9 cellular contexts compared by ENCODE assay signal in genomic region chr7:6015917-6016652, GRCh38. TPM values are rescaled to one million over a fixed set of nuclear protein-coding genes. Genes with fewer than 3 reads are reported as not detected.
DNase-seq lines count a peak whose midpoint lies in the region; TF ChIP-seq lines count a peak whose summit lies in the region.
"Had no signal": no experiment of that assay in that cellular context is flagged by ENCODE, and none has a peak within 500 bp of the region (broad histone marks: within the 10 kb centered on the region; RNA-seq: fewer than 3 reads in every experiment).

No MANE protein-coding gene starts in this region.

- no peaks in the 10 kb centered on the region for H3K9me3 ChIP-seq in MG63

- 61% methylated on average over 8 of the region's 8 CpGs for WGBS in lower leg skin, 2 donors

- H3K4me3 ChIP-seq in MG63 = no peak overlapping the region
- no peak overlapping the region for H3K4me3 ChIP-seq in lower leg skin (ENCODE audit: low read depth, poor library complexity, severe bottlenecking)
- H3K4me3 ChIP-seq in H7 (ENCODE audit: insufficient read depth, low read depth, low read length) = no peak overlapping the region

- TF ChIP-seq CTCF in lower leg skin (IDR thresholded peaks at IDR 0.05) = no peak

- intact Hi-C loops in lower leg skin (cut with DNase I; ENCODE audit: low total_unique reads) = no loop called here

- H3K27me3 ChIP-seq in MG63 (no peaks in the 10 kb centered on the region), H7 (ENCODE audit: control insufficient read depth, insufficient read depth, low read length) (no peaks in the 10 kb centered on the region)

- DNase-seq in DMS 273 treated with DMSO at 0.1 percent for 48 hours (lab: John Stamatoyannopoulos, UW) (peak; percentile 74), MG63 (peak; percentile 86), amniotic stem cell (lab: John Stamatoyannopoulos, UW) (peak; percentile 84), lower leg skin (ENCODE audit: low spot score in 2 of 2) (peak; percentile 68 to 90), NCI-H524 (lab: John Stamatoyannopoulos, UW) (no peak), dermis blood vessel endothelial cell (no peak), H7 (no peak), SW 1271 (lab: John Stamatoyannopoulos, UW) (no peak)

- TF ChIP-seq POLR2A in lower leg skin (IDR thresholded peaks at IDR 0.05) = no peak

- H3K36me3 ChIP-seq in MG63 (peaks cover 76% of the 10 kb centered on the region), H7 (replicated peaks; ENCODE audit: control insufficient read depth, insufficient read depth, low read length) (peaks cover 26% of the 10 kb centered on the region)

RNA-seq across cellular contexts. Expression of gene AIMP2, which starts 7.0 kb away (rescaled TPM):
- total RNA-seq in MG63 (2014; rRNA removed; shearing (Covaris generic); ENCODE audit: low replicate concordance) = 88.9 and 121 TPM in 2 replicates
- total RNA-seq in lower leg skin (10 to 100 TPM; 32.3 to 50.0 (median 36.4) TPM), dermis blood vessel endothelial cell (61.3 and 62.3 TPM in 2 replicates)
- 90.9 and 100 TPM in 2 replicates for total RNA-seq in H7 (2014; rRNA removed; shearing (Covaris generic))

RNA-seq across cellular contexts. Expression of gene PMS2, which starts 7.2 kb away (rescaled TPM):
- 11.9 and 16.5 TPM in 2 replicates for total RNA-seq in MG63 (2014; rRNA removed; shearing (Covaris generic); ENCODE audit: low replicate concordance)
- total RNA-seq in lower leg skin (10 to 100 TPM; 14.9 to 23.2 (median 21.6) TPM), dermis blood vessel endothelial cell (23.5 and 25.7 TPM in 2 replicates)
- total RNA-seq in H7 (2014; rRNA removed; shearing (Covaris generic)) = 18.5 and 19.6 TPM in 2 replicates

RNA-seq across cellular contexts. Expression of gene ANKRD61, which starts 15.1 kb away (rescaled TPM):
- total RNA-seq in MG63 (2014; rRNA removed; shearing (Covaris generic); ENCODE audit: low replicate concordance) = not detected in 2 replicates
- total RNA-seq in lower leg skin = not detected
- total RNA-seq in dermis blood vessel endothelial cell = 0.14 TPM in 1 of 2 replicates, not detected in the other
- 0.18 and 0.31 TPM in 2 replicates for total RNA-seq in H7 (2014; rRNA removed; shearing (Covaris generic))

RNA-seq across cellular contexts. Expression of gene EIF2AK1, which starts 42.9 kb away (rescaled TPM):
- total RNA-seq in MG63 (2014; rRNA removed; shearing (Covaris generic); ENCODE audit: low replicate concordance) = 35.8 and 43.3 TPM in 2 replicates
- total RNA-seq in lower leg skin (100 to 1,000 TPM; 118 to 287 (median 217) TPM), dermis blood vessel endothelial cell (95.6 and 122 TPM in 2 replicates)
- total RNA-seq in H7 (2014; rRNA removed; shearing (Covaris generic)) = 94.8 and 102 TPM in 2 replicates

RNA-seq across cellular contexts. Expression of gene RSPH10B, which starts 45.6 kb away (rescaled TPM):
- not detected in 2 replicates for total RNA-seq in MG63 (2014; rRNA removed; shearing (Covaris generic); ENCODE audit: low replicate concordance)
- total RNA-seq in lower leg skin (under 1 TPM in 1 of 4 donors, not detected in 3; 0.19 TPM), dermis blood vessel endothelial cell (1.0 and 1.3 TPM in 2 replicates)
- not detected in 2 replicates for total RNA-seq in H7 (2014; rRNA removed; shearing (Covaris generic))
- total RNA-seq: HT1080 had no signal

Comparison
In these comparisons a context has a peak if more than half of its experiments do, and no peak if none do; other contexts are left out.
1. DNase-seq: peak in DMS 273 treated with DMSO at 0.1 percent for 48 hours (single experiment), MG63 (single experiment), amniotic stem cell (single experiment) and lower leg skin (2 of 2); none in NCI-H524 (0 of 2), dermis blood vessel endothelial cell (single experiment), H7 (single experiment) and SW 1271 (0 of 2).